7 cellular contexts compared by ENCODE assay signal in the genomic region with DNA sequence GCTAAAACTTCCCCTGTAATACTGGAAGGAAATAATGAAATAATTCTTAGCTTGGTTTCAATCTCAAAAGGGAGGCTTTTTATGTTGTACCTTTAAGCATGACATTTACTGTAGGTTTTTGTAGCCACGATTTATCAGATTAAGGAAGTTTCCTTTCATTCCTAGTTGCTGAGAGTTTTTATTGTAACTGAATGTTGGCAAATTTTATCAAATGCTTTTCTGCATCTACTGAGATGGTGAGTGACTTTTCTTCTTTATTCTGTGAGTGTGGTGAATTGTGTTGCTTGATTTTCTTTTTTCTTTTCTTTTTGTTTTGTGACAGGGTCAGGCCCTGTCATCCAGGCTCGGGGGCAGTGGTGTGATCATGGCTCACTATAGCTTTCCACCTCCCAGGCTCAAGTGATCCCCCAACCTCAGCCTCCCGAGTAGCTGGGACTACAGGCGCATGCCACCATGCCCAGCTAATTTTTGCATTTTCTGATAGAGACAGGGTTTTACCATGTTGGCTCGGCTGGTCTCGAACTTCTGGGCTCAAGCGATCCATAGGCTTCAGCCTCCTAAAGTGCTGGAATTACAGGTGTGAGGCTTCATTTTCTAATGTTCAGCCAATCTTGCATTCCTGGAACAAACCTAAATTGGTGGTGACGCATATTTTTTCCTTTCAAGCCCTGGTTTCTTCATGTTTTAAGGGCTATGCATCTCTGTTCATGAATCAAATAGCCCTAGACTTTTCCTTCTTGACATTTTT. TPM values are rescaled to one million over a fixed set of nuclear protein-coding genes. Genes with fewer than 3 reads are reported as not detected.
DNase-seq lines count a peak whose midpoint lies in the region; ATAC-seq, FAIRE-seq and TF ChIP-seq lines count a peak whose summit lies in the region.

No MANE protein-coding gene starts in this region.

- no peak overlapping the region for H2AFZ ChIP-seq in HepG2 (ENCODE audit: low read length)

- H3K9me3 ChIP-seq in adrenal gland (replicated peaks in 1 of 3) (no peaks in the 10 kb centered on the region), HepG2 (ENCODE audit: low read length) (no peaks in the 10 kb centered on the region)

- no peaks in the 10 kb centered on the region for H3K79me2 ChIP-seq in HepG2 (ENCODE audit: insufficient read depth, low read length)

- DNase-seq in LNCaP clone FGC (ENCODE audit: low read depth) = no peak
- DNase-seq in adrenal gland = no peak
- DNase-seq in HepG2 (ENCODE audit: low spot score) = no peak
- no peak for DNase-seq in KG1 (lab: John Stamatoyannopoulos, UW)
- no peak for DNase-seq in LoVo (ENCODE audit: low spot score)
- no peak for DNase-seq in NOMO-1 (lab: John Stamatoyannopoulos, UW; ENCODE audit: unreplicated experiment in 2 of 2)

- no peak for TF ChIP-seq CTCF in LNCaP clone FGC (IDR thresholded peaks at IDR 0.05; ENCODE audit: control insufficient read depth, extremely low read depth, insufficient read depth)
- no peak for TF ChIP-seq CTCF in adrenal gland (IDR thresholded peaks at IDR 0.05)
- no peak for TF ChIP-seq CTCF in HepG2 (CRISPR knock-in tag; IDR thresholded peaks at IDR 0.05)

- no peak for FAIRE-seq in HepG2 (lab: Jason Lieb, UNC)

- no peaks in the 10 kb centered on the region for H4K20me1 ChIP-seq in HepG2 (ENCODE audit: insufficient read depth, low read length)

- TF ChIP-seq EP300 in HepG2 (IDR thresholded peaks at IDR 0.05; ENCODE audit: low read depth in 2 of 2, low read length in 2 of 2) = no peak
- no peak for TF ChIP-seq EP300 in HepG2 (CRISPR knock-in tag; IDR thresholded peaks at IDR 0.05; ENCODE audit: borderline replicate concordance)

- intact Hi-C loops in adrenal gland (cut with DNase I) (no loop called here), HepG2 (cut with micrococcal nuclease; ENCODE audit: unreplicated experiment) (no loop called here)

- H3K27ac ChIP-seq in adrenal gland (peak overlapping the region in 4 of 5 donors; percentile 82 to 89 (median 87)), HepG2 (ENCODE audit: extremely low read length, insufficient read depth, low read length) (peak overlapping the region; percentile 78), temporal lobe (ENCODE audit: low read depth, low read length) (peak overlapping the region; percentile 56)

- CTCF ChIA-PET in HepG2 (lab: Yijun Ruan, JAX; ENCODE audit: low intra/inter-chr PET ratio, low total read pairs) = no interaction called here

- H3K36me3 ChIP-seq in adrenal gland (replicated peaks in 1 of 2) = no peaks in the 10 kb centered on the region
- no peaks in the 10 kb centered on the region for H3K36me3 ChIP-seq in HepG2 (replicated peaks in 1 of 2; ENCODE audit: control insufficient read depth in 1 of 2, insufficient read depth in 2 of 2, low read length in 2 of 2)

- in situ Hi-C loops in HepG2 (cut with HindIII; ENCODE audit: extremely low pct_ligation_motif_present, low pct_unique_long_range_greater_than_20kb) = no loop called here

- H3K4me1 ChIP-seq in adrenal gland (replicated peaks in 1 of 2) (peaks cover 14 to 34% of the 10 kb centered on the region in 2 donors), HepG2 (ENCODE audit: insufficient read depth, low read length) (peaks cover 56% of the 10 kb centered on the region)

- peak overlapping the region; percentile 30 for H3K9ac ChIP-seq in HepG2 (ENCODE audit: insufficient read depth, low read depth, low read length)

- H3K4me3 ChIP-seq in LNCaP clone FGC (ENCODE audit: low read depth, low read length) (peak overlapping the region; percentile 21; the same call in 1 of the 2 replicates), adrenal gland (no peak overlapping the region), HepG2 (replicated peaks in 1 of 3; ENCODE audit: insufficient read depth in 1 of 3, low read depth in 2 of 3, low read length in 3 of 3) (no peak overlapping the region; a peak in 2 of 6 replicates)

- H3K27me3 ChIP-seq in adrenal gland = no peaks in the 10 kb centered on the region
- no peaks in the 10 kb centered on the region for H3K27me3 ChIP-seq in HepG2 (ENCODE audit: control insufficient read depth in 1 of 2, insufficient read depth in 2 of 2, low read length in 2 of 2)

- no peak for TF ChIP-seq RAD21 in HepG2 (CRISPR knock-in tag; IDR thresholded peaks at IDR 0.05)

- 29 to 41% (median 39%) methylated on average over 8 of the region's 8 CpGs for WGBS in adrenal gland, 4 donors
- 40% methylated on average over 8 of the region's 8 CpGs for WGBS in HepG2 (ENCODE audit: low lambda C conversion rate)

- BruUV-seq in HepG2 (replicated peaks; lab: Mats Ljungman, UMichigan) = no TSS peak

- TF ChIP-seq POLR2A in adrenal gland (IDR thresholded peaks at IDR 0.05) (no peak), HepG2 (IDR thresholded peaks at IDR 0.05; ENCODE audit: insufficient read depth in 1 of 2, low read depth in 2 of 2, low read length in 2 of 2) (no peak)

- POLR2A ChIA-PET in HepG2 (lab: Yijun Ruan, JAX) = interaction anchor here (1.0 kb wide), 2 partner anchors 11 to 35 kb away, joined by 3 read pairs; no protein-coding TSS in a partner anchor

- ATAC-seq in HepG2 = peak; percentile 51

- H3K4me2 ChIP-seq in HepG2 (ENCODE audit: low read depth, low read length) = peak overlapping the region; percentile 53

TF ChIP-seq in HepG2, 621 proteins besides CTCF, POLR2A, EP300 and RAD21 (continues in another document):
- TF ChIP-seq HIVEP1 (CRISPR knock-in tag; IDR thresholded peaks at IDR 0.05) = no peak
- no peak for TF ChIP-seq ZNF674 (CRISPR knock-in tag; IDR thresholded peaks at IDR 0.05; ENCODE audit: low read depth)
- no peak for TF ChIP-seq ADNP (CRISPR knock-in tag; IDR thresholded peaks at IDR 0.05)
- TF ChIP-seq ZNF501 (CRISPR knock-in tag; IDR thresholded peaks at IDR 0.05) = 0 out of 2 replicates have a peak, but pooled peaks have one; percentile 19
- TF ChIP-seq ZKSCAN5 (CRISPR knock-in tag; IDR thresholded peaks at IDR 0.05) = no peak
- no peak for TF ChIP-seq SIN3B (IDR thresholded peaks at IDR 0.05; ENCODE audit: low read length)

RNA-seq across cellular contexts. Expression of gene SUSD2, which starts 26.2 kb away (rescaled TPM):
- total RNA-seq in adrenal gland = 10 to 100 TPM in 5 of 8 donors, 1 to 10 TPM in 3; 3.0 to 62.7 (median 22.3) TPM
- 10 to 100 TPM in 2 of 3 donors, 1 to 10 TPM in 1; 3.2 to 30.8 (median 23.2) TPM for polyA plus RNA-seq in adrenal gland
- 0.94 and 2.1 TPM in 2 replicates for total RNA-seq in HepG2 (2016; rRNA removed; fragmentation: Illumina TruSeq; extraction: Trizol)
- total RNA-seq in HepG2 (2016; cell fraction: cytosol; rRNA removed; fragmentation: Illumina TruSeq; extraction: Trizol; ENCODE audit: low read depth) = 0.20 and 0.44 TPM in 2 replicates
- 0.64 and 2.1 TPM in 2 replicates for total RNA-seq in HepG2 (2016; cell fraction: insoluble cytoplasmic fraction; rRNA removed; fragmentation: Illumina TruSeq; extraction: Trizol)
- total RNA-seq in HepG2 (2016; cell fraction: membrane; rRNA removed; fragmentation: Illumina TruSeq; extraction: Trizol) = 0.48 and 0.49 TPM in 2 replicates
- 3.6 and 3.8 TPM in 2 replicates for total RNA-seq in HepG2 (2016; cell fraction: nucleus; rRNA removed; fragmentation: Illumina TruSeq; extraction: Trizol)
- polyA plus RNA-seq in HepG2 (2011; rRNA removed) = 11.0 and 12.7 TPM in 2 replicates
- polyA plus RNA-seq in HepG2 (2011; cell fraction: cytosol; rRNA removed) = 3.8 and 6.5 TPM in 2 replicates
- polyA plus RNA-seq in HepG2 (2011; cell fraction: nucleus; rRNA removed) = 12.4 and 16.2 TPM in 2 replicates
- 2.7 and 4.1 TPM in 2 replicates for polyA plus RNA-seq in HepG2 (2012)
- polyA plus RNA-seq in HepG2 (2016; cell fraction: cytosol; fragmentation: Illumina TruSeq; extraction: Trizol; ENCODE audit: low read depth) = 0.27 and 0.36 TPM in 2 replicates
- 1.3 and 1.8 TPM in 2 replicates for polyA plus RNA-seq in HepG2 (2016; cell fraction: insoluble cytoplasmic fraction; fragmentation: Illumina TruSeq; extraction: Trizol; ENCODE audit: low read depth)
- polyA plus RNA-seq in HepG2 (2016; cell fraction: membrane; fragmentation: Illumina TruSeq; extraction: Trizol; ENCODE audit: low read depth) = 0.41 and 0.74 TPM in 2 replicates
- 8.0 and 8.7 TPM in 2 replicates for polyA plus RNA-seq in HepG2 (2016; cell fraction: nucleus; fragmentation: Illumina TruSeq; extraction: Trizol; ENCODE audit: insufficient read depth, low read depth)
- 0.77 and 15.6 TPM in 2 replicates for polyA minus RNA-seq in HepG2 (2011; rRNA and poly(A)+ RNA removed; ENCODE audit: low replicate concordance)
- polyA minus RNA-seq in HepG2 (2011; cell fraction: cytosol; rRNA and poly(A)+ RNA removed) = 5.4 and 6.8 TPM in 2 replicates
- polyA minus RNA-seq in HepG2 (2011; cell fraction: nucleus; rRNA and poly(A)+ RNA removed) = 4.4 and 4.6 TPM in 2 replicates
- 0.25 TPM for total RNA-seq in temporal lobe

RNA-seq across cellular contexts. Expression of gene GGT5, which starts 37.4 kb away (rescaled TPM):
- total RNA-seq in adrenal gland (100 to 1,000 TPM in 2 of 8 donors, 10 to 100 TPM in 6; 43.4 to 149 (median 78.5) TPM), HepG2 (2016; rRNA removed; fragmentation: Illumina TruSeq; extraction: Trizol) (0.35 and 0.69 TPM in 2 replicates), temporal lobe (2.0 TPM)
- polyA plus RNA-seq in adrenal gland (100 to 1,000 TPM in 2 of 3 donors, 10 to 100 TPM in 1; 57.9 to 116 (median 115) TPM), HepG2 (2011; rRNA removed) (2.1 and 3.1 TPM in 2 replicates)
- not detected in 2 replicates for total RNA-seq in HepG2 (2016; cell fraction: cytosol; rRNA removed; fragmentation: Illumina TruSeq; extraction: Trizol; ENCODE audit: low read depth)
- total RNA-seq in HepG2 (2016; cell fraction: insoluble cytoplasmic fraction; rRNA removed; fragmentation: Illumina TruSeq; extraction: Trizol) = 0.15 and 0.56 TPM in 2 replicates
- total RNA-seq in HepG2 (2016; cell fraction: membrane; rRNA removed; fragmentation: Illumina TruSeq; extraction: Trizol) = 0.15 and 0.17 TPM in 2 replicates
- 0.34 and 0.96 TPM in 2 replicates for total RNA-seq in HepG2 (2016; cell fraction: nucleus; rRNA removed; fragmentation: Illumina TruSeq; extraction: Trizol)
- polyA plus RNA-seq in HepG2 (2011; cell fraction: cytosol; rRNA removed) = 2.3 and 3.5 TPM in 2 replicates
- 13.6 and 29.0 TPM in 2 replicates for polyA plus RNA-seq in HepG2 (2011; cell fraction: nucleus; rRNA removed)
- 0.55 and 1.0 TPM in 2 replicates for polyA plus RNA-seq in HepG2 (2012)
- 0.11 and 0.16 TPM in 2 replicates for polyA plus RNA-seq in HepG2 (2016; cell fraction: cytosol; fragmentation: Illumina TruSeq; extraction: Trizol; ENCODE audit: low read depth)
- 0.19 TPM in 1 of 2 replicates, not detected in the other for polyA plus RNA-seq in HepG2 (2016; cell fraction: insoluble cytoplasmic fraction; fragmentation: Illumina TruSeq; extraction: Trizol; ENCODE audit: low read depth)
- polyA plus RNA-seq in HepG2 (2016; cell fraction: membrane; fragmentation: Illumina TruSeq; extraction: Trizol; ENCODE audit: low read depth) = 0.35 TPM in 1 of 2 replicates, not detected in the other
- 2.3 and 3.8 TPM in 2 replicates for polyA plus RNA-seq in HepG2 (2016; cell fraction: nucleus; fragmentation: Illumina TruSeq; extraction: Trizol; ENCODE audit: insufficient read depth, low read depth)
- 0.42 and 7.4 TPM in 2 replicates for polyA minus RNA-seq in HepG2 (2011; rRNA and poly(A)+ RNA removed; ENCODE audit: low replicate concordance)
- 1.7 and 1.8 TPM in 2 replicates for polyA minus RNA-seq in HepG2 (2011; cell fraction: cytosol; rRNA and poly(A)+ RNA removed)
- 2.4 and 3.9 TPM in 2 replicates for polyA minus RNA-seq in HepG2 (2011; cell fraction: nucleus; rRNA and poly(A)+ RNA removed)

Comparison
In these comparisons a context has a peak if more than half of its experiments do, and no peak if none do; other contexts are left out.
1. RNA of gene GGT5, which starts 37.4 kb away (total RNA-seq): 43.4 to 149 TPM in adrenal gland; 2.0 TPM in temporal lobe (single experiment) and 0.15 to 0.96 TPM in HepG2; every median in the first group is over 10 times any median in the second.
2. Peak in every context shown above with its lines, with median percentiles within 50 percentile points of each other: H3K27ac ChIP-seq.